In genomic region chr17:59712856-59713255, GRCh38 we compare ENCODE assay signal across 1 cellular context.
TF ChIP-seq lines count a peak whose summit lies in the region.

No MANE protein-coding gene starts in this region.

TF ChIP-seq in HCT116, 20 proteins besides CTCF, POLR2A, EP300 and RAD21 (continued from another document):
- TF ChIP-seq CEBPB (IDR thresholded peaks at IDR 0.05; ENCODE audit: low read depth) (no peak), ELF1 (IDR thresholded peaks at IDR 0.05; ENCODE audit: borderline replicate concordance, low read depth) (no peak), REST (IDR thresholded peaks at IDR 0.05; ENCODE audit: low read depth) (no peak), JUND (IDR thresholded peaks at IDR 0.05) (no peak)
TF ChIP-seq in HCT116: peak in this region for 0.
